15 cellular contexts compared by ENCODE assay signal in the genomic region with DNA sequence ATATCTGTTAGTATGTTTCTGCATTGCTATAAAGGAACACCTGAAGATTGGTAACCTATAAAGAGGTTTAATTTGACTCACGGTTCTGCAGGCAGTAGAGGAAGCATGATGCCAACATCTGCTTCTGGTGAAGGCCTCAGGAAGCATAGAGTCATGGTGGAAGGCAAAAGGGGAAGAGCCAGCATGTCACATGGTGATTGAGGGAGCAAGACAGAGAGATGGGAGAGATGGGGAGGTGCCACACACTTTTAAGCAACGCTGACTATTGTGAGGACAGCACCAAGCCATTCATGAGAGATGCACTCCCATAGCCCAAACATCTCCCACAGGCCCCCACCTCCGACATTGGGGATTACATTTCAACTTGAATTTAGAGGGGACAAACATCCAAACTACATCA. TPM values are rescaled to one million over a fixed set of nuclear protein-coding genes. Genes with fewer than 3 reads are reported as not detected.
DNase-seq lines count a peak whose midpoint lies in the region; ATAC-seq and TF ChIP-seq lines count a peak whose summit lies in the region.
"Had no signal": no experiment of that assay in that cellular context is flagged by ENCODE, and none has a peak within 500 bp of the region (broad histone marks: within the 10 kb centered on the region; RNA-seq: fewer than 3 reads in every experiment).

No MANE protein-coding gene starts in this region.

- peaks cover 24% of the 10 kb centered on the region for H3K4me1 Mint-ChIP-seq in stimulated activated naive CD8-positive, alpha-beta T cell treated with anti-CD3 and anti-CD28 coated beads, Interleukin-15, Interleukin-2, amounts not matched to agents 100 ng/mL and 50 ng/mL, for 24 hours (ENCODE audit: low read depth)

- peaks cover 9% of the 10 kb centered on the region for H3K4me1 ChIP-seq in cardiac muscle cell (ENCODE audit: low read depth)
- H3K4me1 ChIP-seq in esophagus squamous epithelium, result no peaks in the 10 kb centered on the region

- H3K27me3 Mint-ChIP-seq in stimulated activated naive CD8-positive, alpha-beta T cell treated with anti-CD3 and anti-CD28 coated beads, Interleukin-15, Interleukin-2, amounts not matched to agents 100 ng/mL and 50 ng/mL, for 24 hours, result no peaks in the 10 kb centered on the region

- no peak overlapping the region for H3K4me3 ChIP-seq in cardiac muscle cell
- H3K4me3 ChIP-seq in esophagus squamous epithelium, result no peak overlapping the region

- H3K4me3 Mint-ChIP-seq in stimulated activated naive CD8-positive, alpha-beta T cell treated with anti-CD3 and anti-CD28 coated beads, Interleukin-15, Interleukin-2, amounts not matched to agents 100 ng/mL and 50 ng/mL, for 24 hours, result peak overlapping the region; percentile 26

- H3K36me3 Mint-ChIP-seq in stimulated activated naive CD8-positive, alpha-beta T cell treated with anti-CD3 and anti-CD28 coated beads, Interleukin-15, Interleukin-2, amounts not matched to agents 100 ng/mL and 50 ng/mL, for 24 hours (ENCODE audit: low read depth), result peaks cover 24% of the 10 kb centered on the region

- H3K27ac ChIP-seq in cardiac muscle cell, result peak overlapping the region; percentile 63
- H3K27ac ChIP-seq in esophagus squamous epithelium, result no peak overlapping the region

- peak overlapping the region; percentile 87 for H3K27ac Mint-ChIP-seq in stimulated activated naive CD8-positive, alpha-beta T cell treated with anti-CD3 and anti-CD28 coated beads, Interleukin-15, Interleukin-2, amounts not matched to agents 100 ng/mL and 50 ng/mL, for 24 hours

- intact Hi-C loops in Right ventricle myocardium inferior (cut with DNase I), result loop anchor here (5.0 to 10.0 kb wide), 2 partner anchors 254 to 997 kb away; no protein-coding TSS in a partner anchor
- intact Hi-C loops in esophagus squamous epithelium (cut with DNase I), result no loop called here

- TF ChIP-seq CTCF in cardiac muscle cell (IDR thresholded peaks at IDR 0.05; ENCODE audit: low read depth, low read length) (no peak), esophagus squamous epithelium (IDR thresholded peaks at IDR 0.05) (no peak)

- H3K27me3 ChIP-seq in cardiac muscle cell, result no peaks in the 10 kb centered on the region
- no peaks in the 10 kb centered on the region for H3K27me3 ChIP-seq in esophagus squamous epithelium

- H3K36me3 ChIP-seq in cardiac muscle cell (peaks cover 5% of the 10 kb centered on the region), esophagus squamous epithelium (peaks cover 0 to 33% (median 0%) of the 10 kb centered on the region in 3 donors)

- TF ChIP-seq POLR2A in esophagus squamous epithelium (IDR thresholded peaks at IDR 0.05), result no peak

- no peaks in the 10 kb centered on the region for H3K9me3 Mint-ChIP-seq in stimulated activated naive CD8-positive, alpha-beta T cell treated with anti-CD3 and anti-CD28 coated beads, Interleukin-15, Interleukin-2, amounts not matched to agents 100 ng/mL and 50 ng/mL, for 24 hours

- DNase-seq in cardiac muscle cell (ENCODE audit: low read depth in 1 of 2, low spot score in 1 of 2) (no peak), Right ventricle myocardium inferior (ENCODE audit: missing footprints) (no peak), UCSD-AML1 (lab: John Stamatoyannopoulos, UW; ENCODE audit: unreplicated experiment) (peak; percentile 10), NCI-H1105 treated with DMSO at 0.1 percent for 48 hours (lab: John Stamatoyannopoulos, UW) (no peak), esophagus squamous epithelium (lab: John Stamatoyannopoulos, UW) (no peak), NCI-H2107 (lab: John Stamatoyannopoulos, UW) (no peak)
- DNase-seq: activated CD8-positive, alpha-beta memory T cell treated with anti-CD3 and anti-CD28 coated beads for 24 hours; amniotic stem cell; H7; left cardiac atrium; NCI-H1048; NCI-H774 had no signal

- ATAC-seq in Right ventricle myocardium inferior (no peak), HG03139 (IDR thresholded peaks at IDR 0.05; ENCODE audit: unreplicated experiment) (peak; percentile 24)
- ATAC-seq: SK-N-SH treated with all-trans-retinoic acid at 6 μM for 48 hours had no signal

- H3K9me3 ChIP-seq in cardiac muscle cell (ENCODE audit: low read depth) (no peaks in the 10 kb centered on the region), esophagus squamous epithelium (no peaks in the 10 kb centered on the region)

- 69 to 76% methylated on average over 3 of the region's 3 CpGs for WGBS in esophagus squamous epithelium, 2 donors

RNA-seq across cellular contexts. Expression of a gene that starts 32.8 kb away (rescaled TPM):
- total RNA-seq in cardiac muscle cell (33.5 and 52.6 TPM in 2 replicates), Right ventricle myocardium inferior (21.4 TPM), esophagus squamous epithelium (10 to 100 TPM; 10.5 to 18.9 (median 14.9) TPM)
- polyA plus RNA-seq in cardiac muscle cell, result 21.3 and 29.5 TPM in 2 replicates
